Comparison of ENCODE assay signal across 8 cellular contexts in the genomic region with DNA sequence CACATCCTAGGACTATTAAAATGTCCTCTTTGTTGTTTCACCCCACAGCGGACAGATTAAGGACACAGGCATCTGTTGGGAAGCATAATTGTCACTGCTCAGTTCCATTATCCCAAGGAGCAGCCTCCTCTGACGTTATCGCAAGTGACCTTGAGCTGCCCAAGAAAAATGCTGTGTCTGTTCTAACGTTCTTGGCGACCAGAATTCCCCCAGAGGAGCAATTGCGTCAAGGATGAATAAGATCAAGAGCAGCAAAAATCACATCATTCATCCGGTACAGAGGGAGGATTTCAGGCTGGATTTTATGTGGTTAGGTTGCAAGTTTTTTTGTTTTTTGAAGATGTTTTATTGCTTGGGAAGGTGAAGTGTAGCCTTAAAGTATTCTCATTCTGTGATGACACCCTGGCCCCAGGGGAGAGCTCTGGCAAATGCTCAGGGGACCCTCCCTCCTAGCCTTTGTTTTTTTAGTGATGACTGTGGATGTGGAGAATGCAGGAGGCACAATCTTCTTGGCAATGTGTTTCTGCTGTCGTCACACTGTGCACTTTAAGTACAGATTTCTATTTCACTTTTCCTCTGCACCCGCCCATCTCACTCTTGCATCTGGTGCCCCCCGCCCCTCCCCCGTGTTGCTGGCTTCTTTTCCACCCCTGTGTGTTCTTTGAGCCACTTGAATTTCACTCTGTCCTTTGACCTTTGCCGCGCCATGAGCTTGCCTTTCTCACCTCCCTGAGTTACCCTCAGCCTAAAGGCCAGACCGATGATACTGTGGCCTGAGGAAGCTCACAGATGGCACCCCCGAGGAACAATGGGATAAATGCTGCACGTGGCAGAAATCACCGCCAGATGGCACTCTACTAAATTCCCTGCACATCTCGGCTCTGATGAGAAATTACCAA.
DNase-seq lines count a peak whose midpoint lies in the region; ATAC-seq and TF ChIP-seq lines count a peak whose summit lies in the region.

No MANE protein-coding gene starts in this region.

- peak overlapping the region; percentile 22; the same call in 1 of the 2 replicates for H2AFZ ChIP-seq in MM.1S (ENCODE audit: low read length)

- no peaks in the 10 kb centered on the region for H3K9me3 ChIP-seq in MM.1S (replicated peaks; ENCODE audit: insufficient read depth, low read length)

- H3K27me3 ChIP-seq in MM.1S (replicated peaks; ENCODE audit: insufficient read depth, low read length) = no peaks in the 10 kb centered on the region

- no peak overlapping the region for H3K27ac ChIP-seq in MM.1S (ENCODE audit: low read length)

- H3K79me2 ChIP-seq in MM.1S (ENCODE audit: low read length) = no peaks in the 10 kb centered on the region

- no peak overlapping the region for H3K4me3 ChIP-seq in MM.1S (ENCODE audit: low read length)

- no peak overlapping the region for H3K9ac ChIP-seq in MM.1S (ENCODE audit: low read length)

- no peaks in the 10 kb centered on the region for H3K4me1 ChIP-seq in MM.1S (ENCODE audit: low read length)

- no peaks in the 10 kb centered on the region for H3K36me3 ChIP-seq in MM.1S (replicated peaks; ENCODE audit: insufficient read depth, low read length)

- peak; percentile 70 for DNase-seq in AG08396 (ENCODE audit: low spot score)
- DNase-seq in MM.1S = peak; percentile 58
- peak in 4 of 5 experiments; percentile 6 to 80 (median 44) for DNase-seq in T-helper 2 cell
- DNase-seq in anterior cingulate cortex (lab: John Stamatoyannopoulos, UW) = peak in 48 of 58 donors; percentile 10 to 75 (median 33)
- DNase-seq in hepatic stellate cell (ENCODE audit: low spot score) = peak; percentile 54
- peak; percentile 83 for DNase-seq in sciatic nerve (ENCODE audit: low spot score)
- no peak for DNase-seq in NCI-H2107 treated with DMSO at 0.1 percent for 48 hours (lab: John Stamatoyannopoulos, UW; ENCODE audit: unreplicated experiment)

- peak; percentile 41 for ATAC-seq in GM18873 (IDR thresholded peaks at IDR 0.05; ENCODE audit: low FRiP score, unreplicated experiment)
- peak; percentile 85 for ATAC-seq in sciatic nerve

- intact Hi-C loops in sciatic nerve (cut with DNase I) = loop anchor here (10.0 kb wide), 2 partner anchors 113 to 283 kb away; no protein-coding TSS in a partner anchor

- TF ChIP-seq CTCF in MM.1S (IDR thresholded peaks at IDR 0.05; ENCODE audit: low read length) = peak; percentile 75

- no peaks in the 10 kb centered on the region for H3F3A ChIP-seq in MM.1S (ENCODE audit: insufficient read depth, low read length)

- H4K20me1 ChIP-seq in MM.1S (ENCODE audit: insufficient read depth, low read length) = no peaks in the 10 kb centered on the region

- H3K9me2 ChIP-seq in MM.1S (replicated peaks; ENCODE audit: insufficient read depth, low read length) = no peaks in the 10 kb centered on the region

- H3K4me2 ChIP-seq in MM.1S (ENCODE audit: low read depth, low read length) = peak overlapping the region; percentile 27; the same call in 1 of the 2 replicates
